ENCODE assay signal across 8 cellular contexts in genomic region chr7:77727936-77728701, GRCh38. TPM values are rescaled to one million over a fixed set of nuclear protein-coding genes. Genes with fewer than 3 reads are reported as not detected.
DNase-seq lines count a peak whose midpoint lies in the region; ATAC-seq and TF ChIP-seq lines count a peak whose summit lies in the region.

No MANE protein-coding gene starts in this region.

- ATAC-seq in Right ventricle myocardium inferior (peak; percentile 63), HG02763 (IDR thresholded peaks at IDR 0.05; ENCODE audit: unreplicated experiment) (no peak), HG03095 (IDR thresholded peaks at IDR 0.05; ENCODE audit: unreplicated experiment) (no peak)

- H3K9me3 ChIP-seq in right atrium auricular region (no peaks in the 10 kb centered on the region), Karpas-422 (ENCODE audit: low read length) (no peaks in the 10 kb centered on the region)

- H3K4me2 ChIP-seq in Karpas-422 (ENCODE audit: low read depth, low read length, poor library complexity, severe bottlenecking) = no peak overlapping the region

- intact Hi-C loops in Right ventricle myocardium inferior (cut with DNase I) = no loop called here

- H3K4me3 ChIP-seq in right atrium auricular region (no peak overlapping the region), fibroblast of mammary gland (ENCODE audit: control insufficient read depth, low read depth, low read length) (no peak overlapping the region), Karpas-422 (ENCODE audit: low read length) (no peak overlapping the region)

- CTCF ChIA-PET in RWPE1 (lab: Yijun Ruan, JAX) = interaction anchor here (0.5 to 0.6 kb wide), 4 partner anchors 31 to 207 kb away, joined by 3 to 5 read pairs (median 4); no protein-coding TSS in a partner anchor

- H3K36me3 ChIP-seq in right atrium auricular region = no peaks in the 10 kb centered on the region
- no peaks in the 10 kb centered on the region; the same call in 1 of the 2 replicates for H3K36me3 ChIP-seq in Karpas-422 (ENCODE audit: insufficient read depth, low read length)

- H2AFZ ChIP-seq in Karpas-422 (ENCODE audit: low read length) = no peak overlapping the region

- H3K27me3 ChIP-seq in right atrium auricular region (no peaks in the 10 kb centered on the region), Karpas-422 (ENCODE audit: low read length) (no peaks in the 10 kb centered on the region)

- no peaks in the 10 kb centered on the region for H4K20me1 ChIP-seq in Karpas-422 (ENCODE audit: insufficient read depth, low read depth, low read length)

- no peak overlapping the region for H3K9ac ChIP-seq in Karpas-422 (ENCODE audit: low read length)

- no peak for TF ChIP-seq CTCF in right atrium auricular region (IDR thresholded peaks at IDR 0.05)
- TF ChIP-seq CTCF in RWPE1 (conservative IDR thresholded peaks at IDR 0.05; ENCODE audit: low read depth) = no peak
- TF ChIP-seq CTCF in fibroblast of mammary gland (conservative IDR thresholded peaks at IDR 0.05; ENCODE audit: control insufficient read depth, insufficient read depth, low read depth, low read length) = no peak

- peaks cover 0 to 34% of the 10 kb centered on the region in 2 donors for H3K4me1 ChIP-seq in right atrium auricular region
- peaks cover 7% of the 10 kb centered on the region for H3K4me1 ChIP-seq in Karpas-422 (ENCODE audit: low read length)

- POLR2A ChIA-PET in RWPE1 (lab: Yijun Ruan, JAX; ENCODE audit: low non-redundant PET) = no interaction called here

- DNase-seq in Right ventricle myocardium inferior (ENCODE audit: missing footprints) (no peak), right atrium auricular region (ENCODE audit: low spot score) (no peak), RWPE1 (ENCODE audit: low spot score) (peak; percentile 20), fibroblast of mammary gland (ENCODE audit: low read depth) (peak; percentile 31), pons (ENCODE audit: low spot score) (peak; percentile 30), Karpas-422 (no peak)

- H3K27ac ChIP-seq in right atrium auricular region (peak overlapping the region in 1 of 2 donors; percentile 4), RWPE1 (peak overlapping the region; percentile 70), Karpas-422 (ENCODE audit: low read length) (no peak overlapping the region)

- H3K79me2 ChIP-seq in Karpas-422 (ENCODE audit: low read length) = peaks cover 99% of the 10 kb centered on the region

- H3K9me2 ChIP-seq in Karpas-422 (replicated peaks; ENCODE audit: insufficient read depth, low read length) = no peaks in the 10 kb centered on the region

RNA-seq across cellular contexts. Expression of gene RSBN1L, which starts 31.9 kb away (rescaled TPM):
- total RNA-seq in Right ventricle myocardium inferior (8.1 TPM), right atrium auricular region (1 to 10 TPM; 7.5 to 7.9 TPM)
- 14.1 and 33.7 TPM in 2 replicates for total RNA-seq in Karpas-422 (2014; rRNA removed; shearing (Covaris generic); ENCODE audit: low replicate concordance)

Comparison
In these comparisons a context has a peak if more than half of its experiments do, and no peak if none do; other contexts are left out.
1. DNase-seq: peak in RWPE1 (single experiment), fibroblast of mammary gland (single experiment) and pons (single experiment); none in Right ventricle myocardium inferior (single experiment), right atrium auricular region (single experiment) and Karpas-422 (single experiment).